ENCODE assay signal across 8 cellular contexts in genomic region chr3:194275231-194275671, GRCh38.
DNase-seq lines count a peak whose midpoint lies in the region; ATAC-seq and TF ChIP-seq lines count a peak whose summit lies in the region.

No MANE protein-coding gene starts in this region.

- H2AFZ ChIP-seq in PC-3 (ENCODE audit: low read length) = no peak overlapping the region

- H3K27me3 Mint-ChIP-seq in effector memory CD8-positive, alpha-beta T cell = peaks cover 0 to 26% of the 10 kb centered on the region in 2 donors

- H3K79me2 ChIP-seq in PC-3 (ENCODE audit: low read length) = no peaks in the 10 kb centered on the region

- CTCF ChIA-PET in PC-3 (lab: Charles Lee) (no interaction called here), HEK293T (lab: Yijun Ruan, JAX) (no interaction called here)

- DNase-seq in DMS53 (lab: John Stamatoyannopoulos, UW) (peak; percentile 61), DMS53 treated with DMSO at 0.1 percent for 48 hours (lab: John Stamatoyannopoulos, UW; ENCODE audit: unreplicated experiment) (no peak), PC-3 (peak; percentile 8), psoas muscle (no peak), HEK293T (ENCODE audit: extremely low spot score) (no peak), BE2C (no peak)
- DNase-seq in effector memory CD8-positive, alpha-beta T cell = no peak

- ATAC-seq in PC-3 = no peak; the same call in 1 of the 2 replicates
- no peak for ATAC-seq in effector memory CD8-positive, alpha-beta T cell (replicated peaks)
- no peak for ATAC-seq in psoas muscle
- no peak for ATAC-seq in GM18511 (IDR thresholded peaks at IDR 0.05; ENCODE audit: unreplicated experiment)

- peak overlapping the region; percentile 77 to 78 for H3K27ac Mint-ChIP-seq in effector memory CD8-positive, alpha-beta T cell

- no peak for TF ChIP-seq CTCF in PC-3 (conservative IDR thresholded peaks at IDR 0.05; ENCODE audit: low read depth, low read length)
- no peak for TF ChIP-seq CTCF in psoas muscle (IDR thresholded peaks at IDR 0.05)
- TF ChIP-seq CTCF in BE2C (IDR thresholded peaks at IDR 0.05; ENCODE audit: low read depth, low read length) = no peak

- H3K27me3 ChIP-seq in PC-3 (ENCODE audit: low read length) (no peaks in the 10 kb centered on the region), psoas muscle (ENCODE audit: insufficient read depth in 3 of 3, low read length in 2 of 3) (no peaks in the 10 kb centered on the region), BE2C (no peaks in the 10 kb centered on the region)

- no peak overlapping the region for H3K4me3 ChIP-seq in PC-3 (ENCODE audit: low read length)
- no peak overlapping the region for H3K4me3 ChIP-seq in psoas muscle
- no peak overlapping the region for H3K4me3 ChIP-seq in BE2C (ENCODE audit: low read depth, low read length)

- H3K4me3 Mint-ChIP-seq in effector memory CD8-positive, alpha-beta T cell = no peak overlapping the region

- H3K27ac ChIP-seq in PC-3 (ENCODE audit: low read length) (no peak overlapping the region), psoas muscle (peak overlapping the region; percentile 13)

- H3K36me3 ChIP-seq in PC-3 (ENCODE audit: low read depth, low read length) = no peaks in the 10 kb centered on the region
- H3K36me3 ChIP-seq in psoas muscle (ENCODE audit: insufficient read depth in 1 of 2, low read depth in 1 of 2) = no peaks in the 10 kb centered on the region
- H3K36me3 ChIP-seq in BE2C = no peaks in the 10 kb centered on the region

- H3K9me3 Mint-ChIP-seq in effector memory CD8-positive, alpha-beta T cell = no peaks in the 10 kb centered on the region

- H3K4me1 Mint-ChIP-seq in effector memory CD8-positive, alpha-beta T cell (ENCODE audit: low read depth in 2 of 2) = peaks cover 0 to 3% of the 10 kb centered on the region in 2 donors

- no peaks in the 10 kb centered on the region for H4K20me1 ChIP-seq in PC-3 (ENCODE audit: low read length)

- no peak overlapping the region for H3K4me2 ChIP-seq in PC-3 (ENCODE audit: low read length)

- no peaks in the 10 kb centered on the region for H3K9me2 ChIP-seq in PC-3 (replicated peaks; ENCODE audit: low read length)

- 69 to 79% (median 72%) methylated on average over 11 of the region's 11 CpGs for WGBS in psoas muscle, 3 donors

- no peaks in the 10 kb centered on the region for H3K36me3 Mint-ChIP-seq in effector memory CD8-positive, alpha-beta T cell (ENCODE audit: insufficient read depth)

- no TSS peak for BruUV-seq in PC-3 (replicated peaks; lab: Mats Ljungman, UMichigan)

- no peaks in the 10 kb centered on the region for H3F3A ChIP-seq in PC-3 (ENCODE audit: low read length, unreplicated experiment)

- intact Hi-C loops in PC-3 (cut with micrococcal nuclease) = loop anchor here (5.0 kb wide), 1 partner anchor 37 kb away; no protein-coding TSS in a partner anchor
- intact Hi-C loops in psoas muscle (cut with DNase I) = loop anchor here in 1 of 2 donors (10.0 kb wide), 1 partner anchor 270 kb away; no protein-coding TSS in a partner anchor

- no peaks in the 10 kb centered on the region for H3K9me3 ChIP-seq in PC-3 (ENCODE audit: low read length)
- H3K9me3 ChIP-seq in psoas muscle = no peaks in the 10 kb centered on the region
- H3K9me3 ChIP-seq in BE2C = no peaks in the 10 kb centered on the region

- POLR2A ChIA-PET in PC-3 (lab: Charles Lee; ENCODE audit: unreplicated experiment) (interaction anchor here (0.6 kb wide), 1 partner anchor 112 kb away, joined by 3 read pairs; no protein-coding TSS in a partner anchor), HEK293T (lab: Yijun Ruan, JAX) (no interaction called here)

- no peaks in the 10 kb centered on the region for H3K4me1 ChIP-seq in PC-3 (ENCODE audit: insufficient read depth, low read length)
- peaks cover 47% of the 10 kb centered on the region for H3K4me1 ChIP-seq in psoas muscle
- peaks cover 59% of the 10 kb centered on the region for H3K4me1 ChIP-seq in BE2C

- H3K9ac ChIP-seq in PC-3 (ENCODE audit: low read length) = no peak overlapping the region

TF ChIP-seq in HEK293T, 16 proteins besides CTCF, POLR2A, EP300 and RAD21:
- TF ChIP-seq LEF1 (IDR thresholded peaks at IDR 0.05; ENCODE audit: borderline replicate concordance) = no peak
- no peak for TF ChIP-seq ZNF384 (IDR thresholded peaks at IDR 0.05)
- TF ChIP-seq, protein P1, sequence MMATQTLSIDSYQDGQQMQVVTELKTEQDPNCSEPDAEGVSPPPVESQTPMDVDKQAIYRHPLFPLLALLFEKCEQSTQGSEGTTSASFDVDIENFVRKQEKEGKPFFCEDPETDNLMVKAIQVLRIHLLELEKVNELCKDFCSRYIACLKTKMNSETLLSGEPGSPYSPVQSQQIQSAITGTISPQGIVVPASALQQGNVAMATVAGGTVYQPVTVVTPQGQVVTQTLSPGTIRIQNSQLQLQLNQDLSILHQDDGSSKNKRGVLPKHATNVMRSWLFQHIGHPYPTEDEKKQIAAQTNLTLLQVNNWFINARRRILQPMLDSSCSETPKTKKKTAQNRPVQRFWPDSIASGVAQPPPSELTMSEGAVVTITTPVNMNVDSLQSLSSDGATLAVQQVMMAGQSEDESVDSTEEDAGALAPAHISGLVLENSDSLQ (IDR thresholded peaks at IDR 0.05) = no peak
- TF ChIP-seq FOXA1 (IDR thresholded peaks at IDR 0.05) = no peak
- TF ChIP-seq SP1 (IDR thresholded peaks at IDR 0.05) = no peak
- no peak for TF ChIP-seq SUZ12 (IDR thresholded peaks at IDR 0.05)
- TF ChIP-seq HDGF (IDR thresholded peaks at IDR 0.05; ENCODE audit: borderline replicate concordance) = no peak
- no peak for TF ChIP-seq TARDBP (IDR thresholded peaks at IDR 0.05)
- TF ChIP-seq CTBP1 (IDR thresholded peaks at IDR 0.05; ENCODE audit: borderline replicate concordance) = no peak
- TF ChIP-seq ARNT (IDR thresholded peaks at IDR 0.05) = no peak
- no peak for TF ChIP-seq BHLHE40 (IDR thresholded peaks at IDR 0.05; ENCODE audit: borderline replicate concordance)
- no peak for TF ChIP-seq L3MBTL2 (conservative IDR thresholded peaks at IDR 0.05)
- no peak for TF ChIP-seq ELF4 (IDR thresholded peaks at IDR 0.05)
- no peak for TF ChIP-seq FOXM1 (IDR thresholded peaks at IDR 0.05; ENCODE audit: borderline replicate concordance)
- TF ChIP-seq NFRKB (IDR thresholded peaks at IDR 0.05) = no peak
- TF ChIP-seq FOXK2 (IDR thresholded peaks at IDR 0.05) = no peak

Comparison
In these comparisons a context has a peak if more than half of its experiments do, and no peak if none do; other contexts are left out.
1. DNase-seq: peak in DMS53 (single experiment) and PC-3 (single experiment); none in DMS53 treated with DMSO at 0.1 percent for 48 hours (single experiment), effector memory CD8-positive, alpha-beta T cell (0 of 3), psoas muscle (0 of 2), HEK293T (single experiment) and BE2C (single experiment).